7 cellular contexts compared by ENCODE assay signal in genomic region chr1:234214129-234214910, GRCh38.
DNase-seq lines count a peak whose midpoint lies in the region; ATAC-seq and TF ChIP-seq lines count a peak whose summit lies in the region.

No MANE protein-coding gene starts in this region.

- peaks cover 7% of the 10 kb centered on the region for H3K4me1 ChIP-seq in effector memory CD4-positive, alpha-beta T cell (ENCODE audit: control insufficient read depth, insufficient read depth, low read length, poor library complexity, severe bottlenecking)
- H3K4me1 ChIP-seq in muscle layer of duodenum (ENCODE audit: control insufficient read depth in 1 of 2, insufficient read depth in 2 of 2, low read length in 2 of 2) (peaks cover 0 to 23% of the 10 kb centered on the region in 2 donors), tibial artery (peaks cover 0 to 21% (median 13%) of the 10 kb centered on the region in 4 donors)

- TF ChIP-seq CTCF in tibial artery (IDR thresholded peaks at IDR 0.05), result no peak

- no peaks in the 10 kb centered on the region for H3K36me3 ChIP-seq in effector memory CD4-positive, alpha-beta T cell (ENCODE audit: control insufficient read depth, insufficient read depth, low read length)
- H3K36me3 ChIP-seq in muscle layer of duodenum (ENCODE audit: control insufficient read depth in 1 of 2, insufficient read depth in 2 of 2, low read length in 2 of 2), result no peaks in the 10 kb centered on the region
- no peaks in the 10 kb centered on the region for H3K36me3 ChIP-seq in tibial artery

- DNase-seq in UCSD-AML1 (lab: John Stamatoyannopoulos, UW; ENCODE audit: unreplicated experiment) (peak; percentile 17), tibial artery (peak in 1 of 2 donors; percentile 33), OCI-M1 (lab: John Stamatoyannopoulos, UW) (no peak)
- no peak for DNase-seq in effector memory CD4-positive, alpha-beta T cell

- H3K9me3 ChIP-seq in effector memory CD4-positive, alpha-beta T cell (ENCODE audit: control insufficient read depth, low read length), result no peaks in the 10 kb centered on the region
- H3K9me3 ChIP-seq in muscle layer of duodenum (ENCODE audit: control insufficient read depth in 1 of 2, low read length in 2 of 2) (no peaks in the 10 kb centered on the region), tibial artery (no peaks in the 10 kb centered on the region)

- peaks cover 16% of the 10 kb centered on the region for H3K27me3 ChIP-seq in effector memory CD4-positive, alpha-beta T cell (replicated peaks; ENCODE audit: control insufficient read depth, insufficient read depth, low read length, poor library complexity, severe bottlenecking)
- H3K27me3 ChIP-seq in muscle layer of duodenum (ENCODE audit: low read depth, low read length) (peaks cover 9% of the 10 kb centered on the region), tibial artery (peaks cover 0 to 30% of the 10 kb centered on the region in 2 donors)

- H3K27ac ChIP-seq in effector memory CD4-positive, alpha-beta T cell (ENCODE audit: insufficient read depth, low read length, poor library complexity, severe bottlenecking), result no peak overlapping the region
- no peak overlapping the region for H3K27ac ChIP-seq in muscle layer of duodenum (ENCODE audit: low read length)
- no peak overlapping the region for H3K27ac ChIP-seq in tibial artery

- ATAC-seq in GM18907 (IDR thresholded peaks at IDR 0.05; ENCODE audit: unreplicated experiment) (peak; percentile 41), HG03139 (IDR thresholded peaks at IDR 0.05; ENCODE audit: unreplicated experiment) (peak; percentile 42)

- intact Hi-C loops in tibial artery (cut with DNase I; ENCODE audit: low total_unique reads), result no loop called here

- peak overlapping the region; percentile 50 for H3K4me3 ChIP-seq in effector memory CD4-positive, alpha-beta T cell (ENCODE audit: insufficient read depth, low read depth, low read length, poor library complexity, severe bottlenecking)
- H3K4me3 ChIP-seq in muscle layer of duodenum (ENCODE audit: low read depth in 1 of 2, low read length in 2 of 2), result peak overlapping the region; percentile 34 to 72
- H3K4me3 ChIP-seq in tibial artery, result peak overlapping the region; percentile 22 to 42
